11 cellular contexts compared by ENCODE assay signal in the genomic region with DNA sequence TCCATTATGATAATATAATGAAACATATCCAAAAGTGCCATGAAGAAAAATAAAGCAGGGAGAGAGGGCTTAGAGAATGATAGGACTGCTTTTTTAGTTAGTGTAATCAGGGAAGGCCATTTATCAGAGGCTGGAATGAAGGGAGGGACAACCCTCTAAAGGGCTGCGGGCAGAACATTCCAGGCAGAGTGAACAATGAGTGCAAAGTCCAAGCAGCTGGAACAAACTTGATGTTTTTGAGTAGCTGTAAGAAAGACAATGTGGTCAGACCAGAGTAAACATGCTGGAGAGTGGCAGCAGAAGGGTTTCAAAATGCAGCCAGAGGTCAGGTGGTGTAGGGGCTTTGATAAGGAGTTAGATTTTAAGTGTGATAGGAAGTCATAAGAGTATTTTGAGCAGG.
A peak's percentile ranks its signal among the peaks of the same experiment; 100 is the strongest.
DNase-seq lines count a peak whose midpoint lies in the region; ATAC-seq and TF ChIP-seq lines count a peak whose summit lies in the region.
"Had no signal": no experiment of that assay in that cellular context is flagged by ENCODE, and none has a peak within 500 bp of the region (broad histone marks: within the 10 kb centered on the region; RNA-seq: fewer than 3 reads in every experiment).

No MANE protein-coding gene starts in this region.

- peaks cover 3% of the 10 kb centered on the region for H3K4me1 ChIP-seq in endodermal cell (ENCODE audit: control insufficient read depth, insufficient read depth, low read length)
- no peaks in the 10 kb centered on the region for H3K4me1 ChIP-seq in left lung
- H3K4me1 ChIP-seq in transverse colon: peaks cover 0 to 17% (median 14%) of the 10 kb centered on the region in 4 donors

- peak; percentile 91 for ATAC-seq in left lung

- no peaks in the 10 kb centered on the region for H3K27me3 Mint-ChIP-seq in endodermal cell (ENCODE audit: insufficient read depth)
- no peaks in the 10 kb centered on the region for H3K27me3 Mint-ChIP-seq in activated T-cell treated with anti-CD3 and anti-CD28 coated beads, Interleukin-2, amount 50 U/mL, for 24 hours

- no peak overlapping the region for H3K27ac ChIP-seq in endodermal cell (ENCODE audit: low read depth, low read length)
- no peak overlapping the region for H3K27ac ChIP-seq in left lung
- H3K27ac ChIP-seq in transverse colon: peak overlapping the region; percentile 17 to 35 (median 20)

- H3K36me3 Mint-ChIP-seq in endodermal cell (ENCODE audit: low read depth): no peaks in the 10 kb centered on the region
- no peaks in the 10 kb centered on the region for H3K36me3 Mint-ChIP-seq in activated T-cell treated with anti-CD3 and anti-CD28 coated beads, Interleukin-2, amount 50 U/mL, for 24 hours (ENCODE audit: low read depth)

- H3K27me3 ChIP-seq in endodermal cell (ENCODE audit: control insufficient read depth, insufficient read depth, low read length, poor library complexity, severe bottlenecking) (no peaks in the 10 kb centered on the region), left lung (no peaks in the 10 kb centered on the region), transverse colon (no peaks in the 10 kb centered on the region)

- H3K27ac Mint-ChIP-seq in endodermal cell: no peak overlapping the region
- H3K27ac Mint-ChIP-seq in activated T-cell treated with anti-CD3 and anti-CD28 coated beads, Interleukin-2, amount 50 U/mL, for 24 hours: no peak overlapping the region

- intact Hi-C loops in left lung (cut with DNase I): no loop called here
- intact Hi-C loops in transverse colon (cut with DNase I; ENCODE audit: low total_unique reads): no loop called here

- in situ Hi-C loops in transverse colon (cut with MboI; ENCODE audit: low pct_ligation_motif_present in 1 of 4, low pct_unique_long_range_greater_than_20kb in 1 of 4, low sequenced_read_pairs in 3 of 4): no loop called here

- H3K4me3 Mint-ChIP-seq in endodermal cell: no peak overlapping the region
- H3K4me3 Mint-ChIP-seq in activated T-cell treated with anti-CD3 and anti-CD28 coated beads, Interleukin-2, amount 50 U/mL, for 24 hours: no peak overlapping the region

- peaks cover 2% of the 10 kb centered on the region for H3K4me1 Mint-ChIP-seq in endodermal cell
- no peaks in the 10 kb centered on the region for H3K4me1 Mint-ChIP-seq in activated T-cell treated with anti-CD3 and anti-CD28 coated beads, Interleukin-2, amount 50 U/mL, for 24 hours (ENCODE audit: low read depth)

- H3K9ac ChIP-seq in endodermal cell (ENCODE audit: extremely low read depth, low read length, poor library complexity, severe bottlenecking): no peak overlapping the region

- H3K36me3 ChIP-seq in endodermal cell (ENCODE audit: control insufficient read depth, insufficient read depth, low read length): no peaks in the 10 kb centered on the region
- H3K36me3 ChIP-seq in left lung: no peaks in the 10 kb centered on the region
- H3K36me3 ChIP-seq in transverse colon: no peaks in the 10 kb centered on the region

- H3K9me3 ChIP-seq in endodermal cell (ENCODE audit: control insufficient read depth, low read length): peaks cover 4% of the 10 kb centered on the region
- peaks cover 0 to 11% of the 10 kb centered on the region in 2 donors for H3K9me3 ChIP-seq in left lung
- H3K9me3 ChIP-seq in transverse colon: peaks cover 0 to 4% of the 10 kb centered on the region in 2 donors

- peak; percentile 1 to 37 for DNase-seq in NCI-H526 (lab: John Stamatoyannopoulos, UW)
- DNase-seq in NCI-H526 treated with DMSO at 0.1 percent for 48 hours (lab: John Stamatoyannopoulos, UW): no peak
- DNase-seq in endodermal cell: no peak
- peak in 1 of 2 donors; percentile 37 for DNase-seq in left lung
- peak; percentile 59 for DNase-seq in transverse colon
- DNase-seq in cerebellar nuclear complex (lab: John Stamatoyannopoulos, UW): no peak
- no peak for DNase-seq in NOMO-1 (lab: John Stamatoyannopoulos, UW; ENCODE audit: unreplicated experiment in 2 of 2)
- no peak for DNase-seq in activated T-cell treated with anti-CD3 and anti-CD28 coated beads, Interleukin-2, amount 50 U/mL, for 24 hours
- DNase-seq: ACHN, head of caudate nucleus, NCI-H1048 had no signal

- H3K4me3 ChIP-seq in endodermal cell (ENCODE audit: low read length) (peak overlapping the region; percentile 20), left lung (no peak overlapping the region), transverse colon (no peak overlapping the region)

- no peak for TF ChIP-seq CTCF in endodermal cell (conservative IDR thresholded peaks at IDR 0.05)
- TF ChIP-seq CTCF in left lung (IDR thresholded peaks at IDR 0.05): no peak
- TF ChIP-seq CTCF in transverse colon (IDR thresholded peaks at IDR 0.05): no peak

- H3K9me3 Mint-ChIP-seq in endodermal cell: peaks cover 7% of the 10 kb centered on the region
- H3K9me3 Mint-ChIP-seq in activated T-cell treated with anti-CD3 and anti-CD28 coated beads, Interleukin-2, amount 50 U/mL, for 24 hours: peaks cover 6% of the 10 kb centered on the region

- 50 to 62% methylated on average over 1 of the region's 1 CpG for WGBS in endodermal cell (ENCODE audit: insufficient coverage in 1 of 2, insufficient read length in 1 of 2), 2 experiments
- WGBS in transverse colon (ENCODE audit: low coverage in 1 of 2), 2 donors: 28 to 50% methylated on average over 1 of the region's 1 CpG

- no peak for TF ChIP-seq EP300 in transverse colon (IDR thresholded peaks at IDR 0.05; ENCODE audit: low read depth)

- TF ChIP-seq POLR2A in transverse colon (IDR thresholded peaks at IDR 0.05): no peak

Comparison
In these comparisons a context has a peak if more than half of its experiments do, and no peak if none do; other contexts are left out.
1. DNase-seq: peak in NCI-H526 (2 of 2) and transverse colon (single experiment); none in NCI-H526 treated with DMSO at 0.1 percent for 48 hours (single experiment), endodermal cell (single experiment), cerebellar nuclear complex (0 of 2), NOMO-1 (0 of 2) and activated T-cell treated with anti-CD3 and anti-CD28 coated beads, Interleukin-2, amount 50 U/mL, for 24 hours (single experiment).
2. H3K27ac ChIP-seq: peak in transverse colon (4 of 4); none in endodermal cell (single experiment) and left lung (0 of 2).